Comparison of ENCODE assay signal across 15 cellular contexts in genomic region chr2:68730828-68731227, GRCh38. TPM values are rescaled to one million over a fixed set of nuclear protein-coding genes. Genes with fewer than 3 reads are reported as not detected.
DNase-seq lines count a peak whose midpoint lies in the region; ATAC-seq and TF ChIP-seq lines count a peak whose summit lies in the region.
"Had no signal": no experiment of that assay in that cellular context is flagged by ENCODE, and none has a peak within 500 bp of the region (broad histone marks: within the 10 kb centered on the region; RNA-seq: fewer than 3 reads in every experiment).

No MANE protein-coding gene starts in this region.

- H3K36me3 ChIP-seq in mucosa of descending colon (ENCODE audit: low read depth) (no peaks in the 10 kb centered on the region), Karpas-422 (ENCODE audit: insufficient read depth, low read length) (no peaks in the 10 kb centered on the region)

- H3K4me3 ChIP-seq in AG04450 (ENCODE audit: low read depth, low read length) (no peak overlapping the region), fibroblast of mammary gland (ENCODE audit: control insufficient read depth, low read depth, low read length) (no peak overlapping the region), mucosa of descending colon (no peak overlapping the region), Karpas-422 (ENCODE audit: low read length) (no peak overlapping the region)

- POLR2A ChIA-PET in AG04450 (lab: Yijun Ruan, JAX) = interaction anchor here (0.6 kb wide), 1 partner anchor 388 kb away, joined by 3 read pairs; no protein-coding TSS in a partner anchor

- CTCF ChIA-PET in AG04450 (lab: Charles Lee) = interaction anchor here (1.2 kb wide), 1 partner anchor 22 kb away, joined by 5 read pairs; no protein-coding TSS in a partner anchor

- TF ChIP-seq POLR2A in GM18505 (IDR thresholded peaks at IDR 0.05; ENCODE audit: borderline replicate concordance, extremely low read depth, insufficient read depth, insufficient read length) = no peak

- H3K4me1 ChIP-seq in mucosa of descending colon (ENCODE audit: low read depth) (peaks cover 3% of the 10 kb centered on the region), Karpas-422 (ENCODE audit: low read length) (peaks cover 58% of the 10 kb centered on the region)
- H3K4me1 ChIP-seq: parathyroid adenoma had no signal

- TF ChIP-seq CTCF in AG04450 (IDR thresholded peaks at IDR 0.05; ENCODE audit: low read depth, low read length) (no peak), fibroblast of mammary gland (conservative IDR thresholded peaks at IDR 0.05; ENCODE audit: control insufficient read depth, insufficient read depth, low read depth, low read length) (no peak), mucosa of descending colon (IDR thresholded peaks at IDR 0.05) (no peak)

- H3K9me3 ChIP-seq in AG04450 (ENCODE audit: control insufficient read depth, insufficient read depth, low read length) = peaks cover 7% of the 10 kb centered on the region; the same call in 1 of the 2 replicates
- H3K9me3 ChIP-seq in mucosa of descending colon = no peaks in the 10 kb centered on the region
- no peaks in the 10 kb centered on the region for H3K9me3 ChIP-seq in Karpas-422 (ENCODE audit: low read length)

- H3K27me3 ChIP-seq in AG04450 (ENCODE audit: control insufficient read depth, insufficient read depth, low read length) = no peaks in the 10 kb centered on the region
- no peaks in the 10 kb centered on the region for H3K27me3 ChIP-seq in Karpas-422 (ENCODE audit: low read length)

- no peaks in the 10 kb centered on the region for H3K9me2 ChIP-seq in Karpas-422 (replicated peaks; ENCODE audit: insufficient read depth, low read length)

- ATAC-seq in mucosa of descending colon = no peak
- ATAC-seq in GM18505 (IDR thresholded peaks at IDR 0.05; ENCODE audit: unreplicated experiment) = no peak

- no peak overlapping the region for H3K4me2 ChIP-seq in Karpas-422 (ENCODE audit: low read depth, low read length, poor library complexity, severe bottlenecking)

- intact Hi-C loops in mucosa of descending colon (cut with DNase I, micrococcal nuclease) = no loop called here

- no peaks in the 10 kb centered on the region; the same call in 1 of the 2 replicates for H4K20me1 ChIP-seq in Karpas-422 (ENCODE audit: insufficient read depth, low read depth, low read length)

- H3K9ac ChIP-seq in Karpas-422 (ENCODE audit: low read length) = no peak overlapping the region
- H3K9ac ChIP-seq: parathyroid adenoma had no signal

- H3K79me2 ChIP-seq in Karpas-422 (ENCODE audit: low read length) = peaks cover 7% of the 10 kb centered on the region
- H3K79me2 ChIP-seq: parathyroid adenoma had no signal

- H3K27ac ChIP-seq in AG04450 (ENCODE audit: low read depth, low read length) (peak overlapping the region; percentile 25), Karpas-422 (ENCODE audit: low read length) (no peak overlapping the region)
- H3K27ac ChIP-seq: parathyroid adenoma had no signal

- DNase-seq in AG04450 (ENCODE audit: low read depth, low spot score) = no peak
- DNase-seq in EH (ENCODE audit: low read depth) = peak; percentile 79
- DNase-seq in RPMI7951 (ENCODE audit: low read depth) = peak; percentile 69
- DNase-seq in fibroblast of mammary gland (ENCODE audit: low read depth) = peak; percentile 31
- DNase-seq in globus pallidus (ENCODE audit: low spot score) = no peak
- DNase-seq in mucosa of descending colon = no peak
- DNase-seq in Karpas-422 = no peak
- DNase-seq: activated naive CD8-positive, alpha-beta T cell treated with anti-CD3 and anti-CD28 coated beads, Interleukin-2, amount 10 ng/mL, durations not matched to agents 7 days and 5 days; C1 segment of cervical spinal cord; NCI-H1694; NCI-H774; SHP77 treated with DMSO at 0.1 percent for 48 hours; stimulated activated CD4-positive, alpha-beta T cell treated with anti-CD3 and anti-CD28 coated beads, Interleukin-1b, Interleukin-23, amount 100 ng/mL, for 48 hours had no signal

- no peak overlapping the region for H2AFZ ChIP-seq in Karpas-422 (ENCODE audit: low read length)
- H2AFZ ChIP-seq: parathyroid adenoma had no signal

RNA-seq across cellular contexts. Expression of gene ARHGAP25, which starts 3.8 kb away (rescaled TPM):
- 0.38 and 0.55 TPM in 2 replicates for polyA plus RNA-seq in AG04450 (2011; rRNA removed)
- 0.43 and 0.69 TPM in 2 replicates for polyA minus RNA-seq in AG04450 (2011; rRNA and poly(A)+ RNA removed)
- total RNA-seq in RPMI7951 (2014; rRNA removed; shearing (Covaris generic)) = 0.12 TPM in 1 of 2 replicates, not detected in the other
- total RNA-seq in mucosa of descending colon = 1 to 10 TPM; 3.1 to 8.8 (median 8.2) TPM
- 172 and 213 TPM in 2 replicates for total RNA-seq in Karpas-422 (2014; rRNA removed; shearing (Covaris generic); ENCODE audit: low replicate concordance)

Comparison
In these comparisons a context has a peak if more than half of its experiments do, and no peak if none do; other contexts are left out.
1. DNase-seq: peak in EH (single experiment), RPMI7951 (single experiment) and fibroblast of mammary gland (single experiment); none in AG04450 (single experiment), globus pallidus (single experiment), mucosa of descending colon (0 of 3) and Karpas-422 (single experiment).
2. RNA of gene ARHGAP25, which starts 3.8 kb away (total RNA-seq): 172 to 213 TPM in Karpas-422; 3.1 to 8.8 TPM in mucosa of descending colon and 0.12 TPM in RPMI7951; every median in the first group is over 10 times any median in the second.